23 cellular contexts compared by ENCODE assay signal in genomic region chr6:75397806-75398465, GRCh38.
DNase-seq lines count a peak whose midpoint lies in the region; ATAC-seq, FAIRE-seq and TF ChIP-seq lines count a peak whose summit lies in the region.
"Had no signal": no experiment of that assay in that cellular context is flagged by ENCODE, and none has a peak within 500 bp of the region (broad histone marks: within the 10 kb centered on the region; RNA-seq: fewer than 3 reads in every experiment).

No MANE protein-coding gene starts in this region.

- ATAC-seq in A549: peak in 1 of 2 experiments; percentile 38; a peak in 3 of 6 replicates
- ATAC-seq in foreskin keratinocyte: peak; percentile 19
- no peak for ATAC-seq in GM18511 (IDR thresholded peaks at IDR 0.05; ENCODE audit: unreplicated experiment)
- no peak for ATAC-seq in activated CD8-positive, alpha-beta T cell treated with anti-CD3 and anti-CD28 coated beads, Interleukin-2, amount 10 ng/mL, durations not matched to agents 7 days and 5 days
- ATAC-seq: naive thymus-derived CD8-positive, alpha-beta T cell; T-cell had no signal

- no peak overlapping the region for H3K27ac Mint-ChIP-seq in activated CD4-positive, alpha-beta memory T cell treated with anti-CD3 and anti-CD28 coated beads, Interleukin-2, amount 10 ng/mL, durations not matched to agents 7 days and 5 days
- no peak overlapping the region for H3K27ac Mint-ChIP-seq in activated CD8-positive, alpha-beta T cell treated with anti-CD3 and anti-CD28 coated beads, Interleukin-2, amount 10 ng/mL, durations not matched to agents 7 days and 5 days
- H3K27ac Mint-ChIP-seq: activated naive CD4-positive, alpha-beta T cell treated with anti-CD3 and anti-CD28 coated beads, Interleukin-2, amount 10 ng/mL, durations not matched to agents 7 days and 5 days; CD8-positive, alpha-beta memory T cell; naive thymus-derived CD8-positive, alpha-beta T cell; T-cell had no signal

- peaks cover 7% of the 10 kb centered on the region for H3K27me3 Mint-ChIP-seq in activated CD4-positive, alpha-beta memory T cell treated with anti-CD3 and anti-CD28 coated beads, Interleukin-2, amount 10 ng/mL, durations not matched to agents 7 days and 5 days
- H3K27me3 Mint-ChIP-seq in activated CD8-positive, alpha-beta T cell treated with anti-CD3 and anti-CD28 coated beads, Interleukin-2, amount 10 ng/mL, durations not matched to agents 7 days and 5 days (ENCODE audit: low read depth): peaks cover 14% of the 10 kb centered on the region

- H3K4me2 ChIP-seq in A549: peak overlapping the region; percentile 51

- no peak for TF ChIP-seq RAD21 in A549 (conservative IDR thresholded peaks at IDR 0.05 in 1 of 2, IDR thresholded peaks at IDR 0.05 in 1 of 2)

- DNase-seq in A549 (ENCODE audit: low read depth in 1 of 2, low spot score in 1 of 2) (no peak), EL (peak; percentile 75), RKO (ENCODE audit: low spot score) (peak; percentile 7), foreskin keratinocyte (no peak), H54 (ENCODE audit: insufficient read length, low spot score) (no peak)
- no peak for DNase-seq in activated CD4-positive, alpha-beta memory T cell treated with anti-CD3 and anti-CD28 coated beads, Interleukin-2, amount 10 ng/mL, durations not matched to agents 7 days and 5 days
- DNase-seq in activated CD8-positive, alpha-beta T cell treated with anti-CD3 and anti-CD28 coated beads, Interleukin-2, amount 10 ng/mL, durations not matched to agents 7 days and 5 days: no peak
- DNase-seq: activated CD4-positive, alpha-beta T cell treated with anti-CD3 and anti-CD28 coated beads, Interleukin-2, amount 50 U/mL, for 48 hours; activated naive CD4-positive, alpha-beta T cell treated with anti-CD3 and anti-CD28 coated beads, Interleukin-2, amount 10 ng/mL, durations not matched to agents 7 days and 5 days; activated T-cell treated with anti-CD3 and anti-CD28 coated beads, Interleukin-2, amount 50 U/mL, for 1 hour; aorta; CD8-positive, alpha-beta memory T cell; cortex of kidney; Karpas-422; naive thymus-derived CD8-positive, alpha-beta T cell; NCI-H1436; NCI-H2171; posterior cingulate gyrus; small intestine; stimulated activated CD4-positive, alpha-beta T cell treated with anti-CD3 and anti-CD28 coated beads, Interleukin-4, amount 100 ng/mL, for 1 hour; T-cell; uterus had no signal

- peaks cover 13% of the 10 kb centered on the region for H3K27me3 ChIP-seq in foreskin keratinocyte
- H3K27me3 ChIP-seq: uterus had no signal

- H3K9me3 ChIP-seq in A549: no peaks in the 10 kb centered on the region
- H3K9me3 ChIP-seq: uterus had no signal

- no peak overlapping the region for H3K4me3 Mint-ChIP-seq in activated CD4-positive, alpha-beta memory T cell treated with anti-CD3 and anti-CD28 coated beads, Interleukin-2, amount 10 ng/mL, durations not matched to agents 7 days and 5 days
- no peak overlapping the region for H3K4me3 Mint-ChIP-seq in activated CD8-positive, alpha-beta T cell treated with anti-CD3 and anti-CD28 coated beads, Interleukin-2, amount 10 ng/mL, durations not matched to agents 7 days and 5 days
- H3K4me3 Mint-ChIP-seq: activated naive CD4-positive, alpha-beta T cell treated with anti-CD3 and anti-CD28 coated beads, Interleukin-2, amount 10 ng/mL, durations not matched to agents 7 days and 5 days; CD8-positive, alpha-beta memory T cell; naive thymus-derived CD8-positive, alpha-beta T cell; T-cell had no signal

- H3K4me3 ChIP-seq in A549: no peak overlapping the region
- H3K4me3 ChIP-seq: uterus had no signal

- TF ChIP-seq CTCF in A549 (IDR thresholded peaks at IDR 0.05) (no peak), foreskin keratinocyte (conservative IDR thresholded peaks at IDR 0.05) (no peak)

- POLR2A ChIA-PET in A549 (lab: Yijun Ruan, JAX): no interaction called here
- POLR2A ChIA-PET in activated CD4-positive, alpha-beta memory T cell treated with anti-CD3 and anti-CD28 coated beads, Interleukin-2, amount 10 ng/mL, durations not matched to agents 7 days and 5 days (lab: Charles Lee): no interaction called here
- POLR2A ChIA-PET in activated CD8-positive, alpha-beta T cell treated with anti-CD3 and anti-CD28 coated beads, Interleukin-2, amount 10 ng/mL, durations not matched to agents 7 days and 5 days (lab: Charles Lee): no interaction called here

- no peaks in the 10 kb centered on the region for H3K36me3 Mint-ChIP-seq in activated CD4-positive, alpha-beta memory T cell treated with anti-CD3 and anti-CD28 coated beads, Interleukin-2, amount 10 ng/mL, durations not matched to agents 7 days and 5 days (ENCODE audit: low read depth)
- no peaks in the 10 kb centered on the region for H3K36me3 Mint-ChIP-seq in activated CD8-positive, alpha-beta T cell treated with anti-CD3 and anti-CD28 coated beads, Interleukin-2, amount 10 ng/mL, durations not matched to agents 7 days and 5 days (ENCODE audit: low read depth)
- H3K36me3 Mint-ChIP-seq: activated naive CD4-positive, alpha-beta T cell treated with anti-CD3 and anti-CD28 coated beads, Interleukin-2, amount 10 ng/mL, durations not matched to agents 7 days and 5 days; CD8-positive, alpha-beta memory T cell; naive thymus-derived CD8-positive, alpha-beta T cell; T-cell had no signal

- H3K4me1 Mint-ChIP-seq in activated CD4-positive, alpha-beta memory T cell treated with anti-CD3 and anti-CD28 coated beads, Interleukin-2, amount 10 ng/mL, durations not matched to agents 7 days and 5 days: no peaks in the 10 kb centered on the region
- no peaks in the 10 kb centered on the region for H3K4me1 Mint-ChIP-seq in activated CD8-positive, alpha-beta T cell treated with anti-CD3 and anti-CD28 coated beads, Interleukin-2, amount 10 ng/mL, durations not matched to agents 7 days and 5 days (ENCODE audit: low read depth)
- H3K4me1 Mint-ChIP-seq: activated naive CD4-positive, alpha-beta T cell treated with anti-CD3 and anti-CD28 coated beads, Interleukin-2, amount 10 ng/mL, durations not matched to agents 7 days and 5 days; CD8-positive, alpha-beta memory T cell; naive thymus-derived CD8-positive, alpha-beta T cell; T-cell had no signal

- TF ChIP-seq EP300 in A549 (IDR thresholded peaks at IDR 0.05): no peak

- no peak for FAIRE-seq in A549 (lab: Jason Lieb, UNC)
- FAIRE-seq in H54 (lab: Jason Lieb, UNC): no peak
- FAIRE-seq: small intestine had no signal

- H3K4me1 ChIP-seq in A549 (peaks cover 25% of the 10 kb centered on the region), foreskin keratinocyte (no peaks in the 10 kb centered on the region)
- H3K4me1 ChIP-seq: uterus had no signal

- CTCF ChIA-PET in A549 (lab: Yijun Ruan, JAX): interaction anchor here (0.6 kb wide), 1 partner anchor 148 kb away, joined by 3 read pairs; no protein-coding TSS in a partner anchor
- CTCF ChIA-PET in activated CD4-positive, alpha-beta memory T cell treated with anti-CD3 and anti-CD28 coated beads, Interleukin-2, amount 10 ng/mL, durations not matched to agents 7 days and 5 days (lab: Charles Lee): no interaction called here
- CTCF ChIA-PET in activated CD8-positive, alpha-beta T cell treated with anti-CD3 and anti-CD28 coated beads, Interleukin-2, amount 10 ng/mL, durations not matched to agents 7 days and 5 days (lab: Charles Lee): interaction anchor here (0.9 kb wide), 1 partner anchor 131 kb away, joined by 3 read pairs; no protein-coding TSS in a partner anchor

- H3K9me3 Mint-ChIP-seq in activated CD4-positive, alpha-beta memory T cell treated with anti-CD3 and anti-CD28 coated beads, Interleukin-2, amount 10 ng/mL, durations not matched to agents 7 days and 5 days: no peaks in the 10 kb centered on the region
- no peaks in the 10 kb centered on the region for H3K9me3 Mint-ChIP-seq in activated CD8-positive, alpha-beta T cell treated with anti-CD3 and anti-CD28 coated beads, Interleukin-2, amount 10 ng/mL, durations not matched to agents 7 days and 5 days (ENCODE audit: insufficient read depth)
- H3K9me3 Mint-ChIP-seq: activated naive CD4-positive, alpha-beta T cell treated with anti-CD3 and anti-CD28 coated beads, Interleukin-2, amount 10 ng/mL, durations not matched to agents 7 days and 5 days; CD8-positive, alpha-beta memory T cell; naive thymus-derived CD8-positive, alpha-beta T cell; T-cell had no signal

- TF ChIP-seq POLR2A in A549 (IDR thresholded peaks at IDR 0.05; ENCODE audit: low read length) (no peak), H54 (IDR thresholded peaks at IDR 0.05; ENCODE audit: low read depth, low read length) (no peak)

- peak overlapping the region; percentile 32 to 34; a peak in 3 of 6 replicates for H3K27ac ChIP-seq in A549
- H3K27ac ChIP-seq in foreskin keratinocyte: no peak overlapping the region
- H3K27ac ChIP-seq: uterus had no signal

- 9% methylated on average over 3 of the region's 3 CpGs for WGBS in A549 (ENCODE audit: missing lambda C conversion rate)

TF ChIP-seq in A549, 52 proteins besides CTCF, POLR2A, EP300 and RAD21:
- TF ChIP-seq BHLHE40 (IDR thresholded peaks at IDR 0.05; ENCODE audit: low read depth, low read length) (no peak), FOSL2 (IDR thresholded peaks at IDR 0.05) (no peak), FOSL2 (CRISPR knock-in tag; IDR thresholded peaks at IDR 0.05) (peak; percentile 45), GATA3 (IDR thresholded peaks at IDR 0.05; ENCODE audit: borderline replicate concordance) (0 out of 2 replicates have a peak, but pooled peaks have one; percentile 47), NFE2L2 (conservative IDR thresholded peaks at IDR 0.05; ENCODE audit: low read length) (no peak)

Comparison
In these comparisons a context has a peak if more than half of its experiments do, and no peak if none do; other contexts are left out.
1. DNase-seq: peak in EL (single experiment) and RKO (single experiment); none in A549 (0 of 2), foreskin keratinocyte (0 of 2), H54 (single experiment), activated CD4-positive, alpha-beta memory T cell treated with anti-CD3 and anti-CD28 coated beads, Interleukin-2, amount 10 ng/mL, durations not matched to agents 7 days and 5 days (single experiment) and activated CD8-positive, alpha-beta T cell treated with anti-CD3 and anti-CD28 coated beads, Interleukin-2, amount 10 ng/mL, durations not matched to agents 7 days and 5 days (single experiment).